25 cellular contexts compared by ENCODE assay signal in the genomic region with DNA sequence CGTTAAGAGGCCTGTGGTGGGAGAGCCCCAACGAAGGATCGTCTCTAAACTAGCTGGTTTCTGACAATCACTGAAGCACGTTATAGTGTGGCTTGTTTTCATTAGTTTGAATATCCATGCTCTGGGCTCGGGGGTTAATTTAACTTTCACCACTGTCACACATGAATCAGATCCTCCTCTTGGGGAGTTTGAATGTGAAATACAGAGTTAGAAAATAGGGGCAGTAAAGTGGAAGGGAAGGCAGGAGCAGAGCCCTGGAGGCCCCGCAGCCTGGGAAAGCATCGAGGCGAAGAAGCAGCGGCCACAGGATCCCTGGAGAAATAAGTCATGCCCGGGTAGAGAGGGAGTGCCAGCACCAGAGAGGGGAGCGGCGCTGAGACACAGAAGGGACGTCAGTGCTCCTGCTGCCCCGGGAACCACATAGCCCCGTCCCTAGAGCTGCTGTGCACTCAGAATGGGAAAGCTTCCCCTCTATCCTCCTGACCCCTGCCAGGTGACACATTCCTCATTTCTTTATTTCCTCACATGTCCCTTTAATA. TPM values are rescaled to one million over a fixed set of nuclear protein-coding genes. Genes with fewer than 3 reads are reported as not detected.
DNase-seq lines count a peak whose midpoint lies in the region; TF ChIP-seq lines count a peak whose summit lies in the region.
"Had no signal": no experiment of that assay in that cellular context is flagged by ENCODE, and none has a peak within 500 bp of the region (broad histone marks: within the 10 kb centered on the region; RNA-seq: fewer than 3 reads in every experiment).

No MANE protein-coding gene starts in this region.

- H3K27ac Mint-ChIP-seq in chondrocyte (ENCODE audit: unreplicated experiment) (peak overlapping the region; percentile 49), nephron progenitor cell (peak overlapping the region; percentile 76)
- H3K27ac Mint-ChIP-seq: activated CD8-positive, alpha-beta T cell treated with anti-CD3 and anti-CD28 coated beads, Interleukin-2, amount 10 ng/mL, durations not matched to agents 7 days and 5 days; CD4-positive, CD25-positive, alpha-beta regulatory T cell had no signal

- peaks cover 8% of the 10 kb centered on the region for H3K4me1 Mint-ChIP-seq in chondrocyte (ENCODE audit: low read depth)
- peaks cover 26% of the 10 kb centered on the region for H3K4me1 Mint-ChIP-seq in nephron progenitor cell
- H3K4me1 Mint-ChIP-seq: CD4-positive, CD25-positive, alpha-beta regulatory T cell had no signal

- H3K36me3 Mint-ChIP-seq in chondrocyte (ENCODE audit: low read depth) (no peaks in the 10 kb centered on the region), nephron progenitor cell (ENCODE audit: low read depth) (no peaks in the 10 kb centered on the region)
- H3K36me3 Mint-ChIP-seq: CD4-positive, CD25-positive, alpha-beta regulatory T cell had no signal

- no peak for TF ChIP-seq CTCF in chondrocyte (IDR thresholded peaks at IDR 0.05)
- TF ChIP-seq CTCF in nephron progenitor cell (IDR thresholded peaks at IDR 0.05) = no peak
- TF ChIP-seq CTCF in tibial artery (IDR thresholded peaks at IDR 0.05) = no peak
- TF ChIP-seq CTCF in GM20000 (IDR thresholded peaks at IDR 0.05; ENCODE audit: extremely low read depth, missing control alignments) = no peak

- H3K27ac ChIP-seq in HUES64 (ENCODE audit: low read depth, low read length) (no peak overlapping the region), tibial artery (no peak overlapping the region)
- H3K27ac ChIP-seq: body of pancreas, gastrocnemius medialis, KMS-11, thoracic aorta had no signal

- intact Hi-C loops in tibial artery (cut with DNase I; ENCODE audit: low total_unique reads) = no loop called here

- in situ Hi-C loops in ACHN (cut with HindIII; ENCODE audit: low pct_ligation_motif_present, low pct_unique_long_range_greater_than_20kb, low sequenced_read_pairs) = no loop called here

- DNase-seq in ACHN (peak; percentile 25), chondrocyte (ENCODE audit: low spot score) (no peak), nephron progenitor cell (peak; percentile 41), NCI-H524 treated with DMSO at 0.1 percent for 48 hours (lab: John Stamatoyannopoulos, UW) (no peak), tibial artery (no peak), GM20000 (ENCODE audit: low spot score) (no peak), SW 1271 (lab: John Stamatoyannopoulos, UW) (no peak)
- DNase-seq: activated CD4-positive, CD25-positive, alpha-beta regulatory T cell; activated CD8-positive, alpha-beta T cell treated with anti-CD3 and anti-CD28 coated beads, Interleukin-2, amount 10 ng/mL, durations not matched to agents 7 days and 5 days; activated naive CD4-positive, alpha-beta T cell treated with anti-CD3 and anti-CD28 coated beads, Interleukin-2, amount 50 U/mL, for 16 hours; activated T-cell treated with anti-CD3 and anti-CD28 coated beads, Interleukin-2, amount 50 U/mL, for 4 hours; body of pancreas; CD4-positive, CD25-positive, alpha-beta regulatory T cell; dermis blood vessel endothelial cell; DMS53; erythroblast; gastrocnemius medialis; left ventricle myocardium superior; NCI-H1092 treated with DMSO at 0.1 percent for 48 hours; PC-3; SIG-M5 had no signal

- no peaks in the 10 kb centered on the region for H3K9me3 ChIP-seq in HUES64 (ENCODE audit: insufficient read depth, low read depth, low read length)
- no peaks in the 10 kb centered on the region for H3K9me3 ChIP-seq in tibial artery
- H3K9me3 ChIP-seq: body of pancreas, gastrocnemius medialis, thoracic aorta had no signal

- H3K4me1 ChIP-seq in HUES64 (ENCODE audit: insufficient read depth, low read length) = peaks cover 7% of the 10 kb centered on the region
- H3K4me1 ChIP-seq in tibial artery = no peaks in the 10 kb centered on the region
- H3K4me1 ChIP-seq: body of pancreas, gastrocnemius medialis had no signal

- H3K36me3 ChIP-seq in HUES64 (ENCODE audit: insufficient read depth, low read length) = no peaks in the 10 kb centered on the region
- H3K36me3 ChIP-seq in tibial artery = no peaks in the 10 kb centered on the region
- H3K36me3 ChIP-seq: gastrocnemius medialis, thoracic aorta had no signal

- H3K9me3 Mint-ChIP-seq in chondrocyte (ENCODE audit: low read depth) = peaks cover 3% of the 10 kb centered on the region
- H3K9me3 Mint-ChIP-seq in nephron progenitor cell = no peaks in the 10 kb centered on the region
- H3K9me3 Mint-ChIP-seq: activated T-cell treated with anti-CD3 and anti-CD28 coated beads, Interleukin-2, amount 50 U/mL, for 4 hours; CD4-positive, CD25-positive, alpha-beta regulatory T cell had no signal

- H3K4me3 ChIP-seq in HUES64 (ENCODE audit: low read length) = no peak overlapping the region
- H3K4me3 ChIP-seq in tibial artery = no peak overlapping the region
- H3K4me3 ChIP-seq: body of pancreas, gastrocnemius medialis, thoracic aorta had no signal

- H3K4me3 Mint-ChIP-seq in chondrocyte (ENCODE audit: unreplicated experiment) (no peak overlapping the region), nephron progenitor cell (peak overlapping the region; percentile 37)
- H3K4me3 Mint-ChIP-seq: activated CD8-positive, alpha-beta T cell treated with anti-CD3 and anti-CD28 coated beads, Interleukin-2, amount 10 ng/mL, durations not matched to agents 7 days and 5 days; activated T-cell treated with anti-CD3 and anti-CD28 coated beads, Interleukin-2, amount 50 U/mL, for 4 hours; CD4-positive, CD25-positive, alpha-beta regulatory T cell had no signal

- WGBS in HUES64 = 65% methylated on average over 14 of the region's 15 CpGs

- H3K27me3 ChIP-seq in HUES64 (ENCODE audit: insufficient read depth, low read length) (no peaks in the 10 kb centered on the region), tibial artery (peaks cover 0 to 3% of the 10 kb centered on the region in 2 donors)
- H3K27me3 ChIP-seq: body of pancreas, gastrocnemius medialis had no signal

- H3K9ac ChIP-seq in HUES64 (ENCODE audit: low read depth, low read length) = 0 out of 2 replicates have a peak overlapping the region, but pooled peaks have one; percentile 19
- H3K9ac ChIP-seq: KMS-11 had no signal

- H3K27me3 Mint-ChIP-seq in chondrocyte (ENCODE audit: low read depth) = peaks cover 26% of the 10 kb centered on the region
- H3K27me3 Mint-ChIP-seq in nephron progenitor cell (ENCODE audit: low read depth, poor library complexity) = peaks cover 30% of the 10 kb centered on the region
- H3K27me3 Mint-ChIP-seq: CD4-positive, CD25-positive, alpha-beta regulatory T cell had no signal

RNA-seq across cellular contexts. Expression of a gene that starts 31.2 kb away (rescaled TPM):
- polyA plus RNA-seq in HUES64 (2013, experiment 1 of 2) = 0.45 TPM
- polyA plus RNA-seq in HUES64 (2013, experiment 2 of 2) = 1.1 TPM
- total RNA-seq in chondrocyte = not detected in 3 replicates
- total RNA-seq: activated CD8-positive, alpha-beta T cell treated with anti-CD3 and anti-CD28 coated beads, Interleukin-2, amount 10 ng/mL, durations not matched to agents 7 days and 5 days; activated T-cell treated with anti-CD3 and anti-CD28 coated beads, Interleukin-2, amount 50 U/mL, for 4 hours; body of pancreas; CD4-positive, CD25-positive, alpha-beta regulatory T cell; dermis blood vessel endothelial cell; left ventricle myocardium superior; PC-3; T-helper 2 cell treated with Interferon-gamma antibody and Interleukin-4, amounts not matched to agents 100 ng/mL and 5 ng/mL, for 36 hours; thoracic aorta had no signal
- polyA plus RNA-seq: CD4-positive, CD25-positive, alpha-beta regulatory T cell had no signal

Comparison
In these comparisons a context has a peak if more than half of its experiments do, and no peak if none do; other contexts are left out.
1. DNase-seq: peak in ACHN (single experiment) and nephron progenitor cell (single experiment); none in chondrocyte (single experiment), NCI-H524 treated with DMSO at 0.1 percent for 48 hours (single experiment), tibial artery (0 of 2), GM20000 (single experiment) and SW 1271 (0 of 2).